12 cellular contexts compared by ENCODE assay signal in genomic region chr6:39203804-39204495, GRCh38. TPM values are rescaled to one million over a fixed set of nuclear protein-coding genes. Genes with fewer than 3 reads are reported as not detected.
DNase-seq lines count a peak whose midpoint lies in the region; ATAC-seq, FAIRE-seq and TF ChIP-seq lines count a peak whose summit lies in the region.
"Had no signal": no experiment of that assay in that cellular context is flagged by ENCODE, and none has a peak within 500 bp of the region (broad histone marks: within the 10 kb centered on the region; RNA-seq: fewer than 3 reads in every experiment).

No MANE protein-coding gene starts in this region.

- ATAC-seq in HCT116 (peak; percentile 85), HG03520 (IDR thresholded peaks at IDR 0.05; ENCODE audit: unreplicated experiment) (no peak), GM19023 (IDR thresholded peaks at IDR 0.05; ENCODE audit: unreplicated experiment) (no peak)

- no peak for TF ChIP-seq POLR2A in HCT116 (IDR thresholded peaks at IDR 0.05; ENCODE audit: borderline replicate concordance, extremely low read depth, insufficient read depth, insufficient read length)

- no peaks in the 10 kb centered on the region for H4K20me1 ChIP-seq in HCT116 (ENCODE audit: insufficient read depth)

- FAIRE-seq in bronchial epithelial cell (lab: Jason Lieb, UNC), result peak; percentile 18

- H3K9ac ChIP-seq in HCT116 (ENCODE audit: low read length), result peak overlapping the region; percentile 34
- peak overlapping the region; percentile 54 for H3K9ac ChIP-seq in mucosa of stomach (ENCODE audit: low read length)

- H3K4me1 ChIP-seq in HCT116 (ENCODE audit: control insufficient read depth in 1 of 2, insufficient read depth in 2 of 2, low read length in 2 of 2) (peaks cover 39 to 49% of the 10 kb centered on the region in 2 experiments), mucosa of stomach (ENCODE audit: control insufficient read depth, insufficient read depth, low read length) (peaks cover 98% of the 10 kb centered on the region)
- H3K4me1 ChIP-seq: HAP-1 had no signal

- H3K79me2 ChIP-seq in HCT116 (ENCODE audit: insufficient read depth, low read length), result peaks cover 85% of the 10 kb centered on the region

- TF ChIP-seq RAD21 in HCT116 (IDR thresholded peaks at IDR 0.05; ENCODE audit: low read depth), result no peak

- H3K36me3 ChIP-seq in HCT116 (ENCODE audit: control insufficient read depth in 1 of 2, insufficient read depth in 2 of 2, low read length in 2 of 2) (no peaks in the 10 kb centered on the region), bronchial epithelial cell (ENCODE audit: control insufficient read depth, insufficient read depth, low read length) (no peaks in the 10 kb centered on the region), mucosa of stomach (ENCODE audit: control insufficient read depth, insufficient read depth, low read length) (peaks cover 3% of the 10 kb centered on the region)
- H3K36me3 ChIP-seq: brain microvascular endothelial cell, HAP-1 had no signal

- H2AFZ ChIP-seq in HCT116 (ENCODE audit: low read depth, low read length, poor library complexity, severe bottlenecking), result no peak overlapping the region

- CTCF ChIA-PET in HCT116 (lab: Charles Lee), result interaction anchor here (0.5 kb wide), 1 partner anchor 87 kb away, joined by 3 read pairs; no protein-coding TSS in a partner anchor

- H3K27me3 ChIP-seq in HCT116 (ENCODE audit: insufficient read depth, low read length) (no peaks in the 10 kb centered on the region), bronchial epithelial cell (ENCODE audit: control insufficient read depth, insufficient read depth, low read length) (no peaks in the 10 kb centered on the region), mucosa of stomach (ENCODE audit: control insufficient read depth, insufficient read depth, low read length) (no peaks in the 10 kb centered on the region)
- H3K27me3 ChIP-seq: brain microvascular endothelial cell had no signal

- RAD21 ChIA-PET in HCT116 (lab: Charles Lee; ENCODE audit: low non-redundant PET in 1 of 2, low total read pairs in 2 of 2, uncharacterized antibody in 2 of 2, unreplicated experiment in 2 of 2), result no interaction called here

- H3K9me3 ChIP-seq in HCT116 (ENCODE audit: control insufficient read depth in 1 of 2, insufficient read depth in 1 of 2, low read depth in 1 of 2, low read length in 2 of 2), result no peaks in the 10 kb centered on the region
- no peaks in the 10 kb centered on the region for H3K9me3 ChIP-seq in mucosa of stomach (ENCODE audit: control insufficient read depth, low read length)
- H3K9me3 ChIP-seq: HAP-1 had no signal

- intact Hi-C loops in HCT116 (cut with micrococcal nuclease), result no loop called here

- H3K27ac ChIP-seq in HCT116 (ENCODE audit: low read depth, low read length), result peak overlapping the region; percentile 36
- H3K27ac ChIP-seq: brain microvascular endothelial cell had no signal

- peak overlapping the region in 1 of 2 experiments; percentile 40; a peak in 2 of 4 replicates for H3K4me3 ChIP-seq in HCT116 (replicated peaks in 1 of 2; ENCODE audit: low read depth in 1 of 2, low read length in 2 of 2)
- H3K4me3 ChIP-seq in bronchial epithelial cell (ENCODE audit: low read depth, low read length), result no peak overlapping the region
- H3K4me3 ChIP-seq in mucosa of stomach (ENCODE audit: low read length), result peak overlapping the region; percentile 0
- H3K4me3 ChIP-seq: HAP-1 had no signal

- no TSS peak for BruUV-seq in HCT116 (replicated peaks; lab: Mats Ljungman, UMichigan)

- H3K9me2 ChIP-seq in HCT116 (ENCODE audit: insufficient read depth), result no peaks in the 10 kb centered on the region

- TF ChIP-seq CTCF in HCT116 (IDR thresholded peaks at IDR 0.05 in 2 of 3, conservative IDR thresholded peaks at IDR 0.05 in 1 of 3; ENCODE audit: borderline replicate concordance in 1 of 3, insufficient read depth in 1 of 3, low read depth in 2 of 3, low read length in 2 of 3), result no peak
- TF ChIP-seq CTCF in bronchial epithelial cell (IDR thresholded peaks at IDR 0.05; ENCODE audit: insufficient read depth, low read length, severe bottlenecking), result no peak

- H3K4me2 ChIP-seq in HCT116 (ENCODE audit: low read length), result peak overlapping the region; percentile 82

- peak; percentile 63 for DNase-seq in 8988T
- peak; percentile 27 for DNase-seq in HCT116 (ENCODE audit: low read depth, low spot score)
- DNase-seq in bronchial epithelial cell (ENCODE audit: low read depth), result peak; percentile 62
- no peak for DNase-seq in activated CD4-positive, CD25-positive, alpha-beta regulatory T cell treated with anti-CD3 and anti-CD28 coated beads, Interleukin-2, amount 50 U/mL, for 72 hours
- DNase-seq in NCI-H345 (lab: John Stamatoyannopoulos, UW), result no peak
- DNase-seq: activated T-cell treated with anti-CD3 and anti-CD28 coated beads, Interleukin-2, amount 50 U/mL, for 24 hours; brain microvascular endothelial cell had no signal

- POLR2A ChIA-PET in HCT116 (lab: Charles Lee), result interaction anchor here (0.5 to 1.2 kb wide), 3 partner anchors 9 to 768 kb away, joined by 3 read pairs; no protein-coding TSS in a partner anchor

TF ChIP-seq in HCT116, 20 proteins besides CTCF, POLR2A, EP300 and RAD21:
- no peak for TF ChIP-seq ZBTB33 (IDR thresholded peaks at IDR 0.05; ENCODE audit: extremely low read depth, insufficient replicate concordance, low read length)
- no peak for TF ChIP-seq EZH2phosphoT487 (IDR thresholded peaks at IDR 0.05; ENCODE audit: borderline replicate concordance)
- TF ChIP-seq ZFX (IDR thresholded peaks at IDR 0.05), result no peak
- TF ChIP-seq FOSL1 (IDR thresholded peaks at IDR 0.05; ENCODE audit: low read depth), result no peak
- peak; percentile 46; the same call in 1 of the 2 replicates for TF ChIP-seq POLR2AphosphoS5 (IDR thresholded peaks at IDR 0.05; ENCODE audit: low read depth, low read length)
- peak; percentile 63 for TF ChIP-seq SP1 (IDR thresholded peaks at IDR 0.05; ENCODE audit: low read depth)
- TF ChIP-seq JUND (IDR thresholded peaks at IDR 0.05), result no peak; the same call in 1 of the 2 replicates
- TF ChIP-seq MAX (IDR thresholded peaks at IDR 0.05), result no peak
- TF ChIP-seq YY1 (IDR thresholded peaks at IDR 0.05; ENCODE audit: extremely low read depth, insufficient replicate concordance, low read depth, low read length), result no peak
- no peak for TF ChIP-seq REST (IDR thresholded peaks at IDR 0.05; ENCODE audit: low read depth)
- no peak for TF ChIP-seq EGR1 (IDR thresholded peaks at IDR 0.05; ENCODE audit: low read depth)

RNA-seq across cellular contexts. Expression of gene KCNK5, which starts 25.3 kb away (rescaled TPM):
- total RNA-seq in HCT116 (2021; ENCODE audit: unreplicated experiment) (9.5 TPM), bronchial epithelial cell (0.26 TPM in 2 replicates)
- 6.4 and 8.3 TPM in 2 replicates for polyA plus RNA-seq in HCT116 (2012)
- polyA plus RNA-seq: BJ had no signal

Comparison
In these comparisons a context has a peak if more than half of its experiments do, and no peak if none do; other contexts are left out.
1. DNase-seq: peak in 8988T (single experiment), HCT116 (single experiment) and bronchial epithelial cell (single experiment); none in activated CD4-positive, CD25-positive, alpha-beta regulatory T cell treated with anti-CD3 and anti-CD28 coated beads, Interleukin-2, amount 50 U/mL, for 72 hours (single experiment) and NCI-H345 (single experiment).